14 cellular contexts compared by ENCODE assay signal in genomic region chr6:24504274-24504641, GRCh38. TPM values are rescaled to one million over a fixed set of nuclear protein-coding genes. Genes with fewer than 3 reads are reported as not detected.
DNase-seq lines count a peak whose midpoint lies in the region; ATAC-seq and TF ChIP-seq lines count a peak whose summit lies in the region.
"Had no signal": no experiment of that assay in that cellular context is flagged by ENCODE, and none has a peak within 500 bp of the region (broad histone marks: within the 10 kb centered on the region; RNA-seq: fewer than 3 reads in every experiment).

No MANE protein-coding gene starts in this region.

- H3K36me3 ChIP-seq in Caco-2 (ENCODE audit: control insufficient read depth, insufficient read depth, low read length), result 0 out of 2 replicates have a peak, but pooled peaks cover 2% of the 10 kb centered on the region
- 0 out of 2 replicates have a peak, but pooled peaks cover 6% of the 10 kb centered on the region for H3K36me3 ChIP-seq in PC-3 (ENCODE audit: low read depth, low read length)
- H3K36me3 ChIP-seq in lower lobe of right lung, result peaks cover 6% of the 10 kb centered on the region

- TF ChIP-seq CTCF in Caco-2 (IDR thresholded peaks at IDR 0.05; ENCODE audit: insufficient read depth in 1 of 2, low read depth in 1 of 2, low read length in 1 of 2, severe bottlenecking in 1 of 2, unreplicated experiment in 1 of 2) (no peak), PC-3 (conservative IDR thresholded peaks at IDR 0.05; ENCODE audit: low read depth, low read length) (no peak), lower lobe of right lung (IDR thresholded peaks at IDR 0.05) (no peak)

- H3K4me1 Mint-ChIP-seq in Caco-2 (ENCODE audit: low read depth, unreplicated experiment), result peaks cover 44% of the 10 kb centered on the region

- intact Hi-C loops in Caco-2 (cut with micrococcal nuclease; ENCODE audit: unreplicated experiment) (loop anchor here (1.0 to 10.0 kb wide), 2 partner anchors 163 to 179 kb away; partner anchors contain the start of gene ACOT13), PC-3 (cut with micrococcal nuclease) (no loop called here), lower lobe of right lung (cut with DNase I) (no loop called here)

- BruUV-seq in Caco-2 (replicated peaks; lab: Mats Ljungman, UMichigan) (TSS peak; percentile 78), PC-3 (replicated peaks; lab: Mats Ljungman, UMichigan) (no TSS peak)

- H3K27ac ChIP-seq in PC-3 (ENCODE audit: low read length), result peak overlapping the region; percentile 52
- peak overlapping the region; percentile 54 for H3K27ac ChIP-seq in lower lobe of right lung
- H3K27ac ChIP-seq: C4-2B, HL-60 had no signal

- H2AFZ ChIP-seq in PC-3 (ENCODE audit: low read length), result peak overlapping the region; percentile 44

- H3K79me2 ChIP-seq in PC-3 (ENCODE audit: low read length), result no peaks in the 10 kb centered on the region

- POLR2A ChIA-PET in Caco-2 (lab: Charles Lee), result interaction anchor here (0.8 kb wide), 1 partner anchor 271 kb away, joined by 3 read pairs; no protein-coding TSS in a partner anchor
- POLR2A ChIA-PET in PC-3 (lab: Charles Lee; ENCODE audit: unreplicated experiment), result no interaction called here

- DNase-seq in Caco-2, result no peak
- DNase-seq in PC-3, result peak; percentile 73
- DNase-seq in lower lobe of right lung, result no peak
- no peak for DNase-seq in kidney glomerular epithelial cell (lab: John Stamatoyannopoulos, UW)
- DNase-seq in putamen (ENCODE audit: low spot score), result no peak
- DNase-seq: NCI-H1092 treated with DMSO at 0.1 percent for 48 hours, NCI-H2081 treated with DMSO at 0.1 percent for 48 hours, NCI-H510A had no signal

- no peaks in the 10 kb centered on the region for H3K9me2 ChIP-seq in PC-3 (replicated peaks; ENCODE audit: low read length)

- H3K4me3 Mint-ChIP-seq in Caco-2 (ENCODE audit: unreplicated experiment), result peak overlapping the region; percentile 81

- H3K9me3 ChIP-seq in Caco-2, result no peaks in the 10 kb centered on the region; the same call in 1 of the 2 replicates
- no peaks in the 10 kb centered on the region for H3K9me3 ChIP-seq in PC-3 (ENCODE audit: low read length)
- H3K9me3 ChIP-seq in lower lobe of right lung, result no peaks in the 10 kb centered on the region

- peak overlapping the region; percentile 95 for H3K27ac Mint-ChIP-seq in Caco-2 (ENCODE audit: unreplicated experiment)

- no peaks in the 10 kb centered on the region for H3K27me3 Mint-ChIP-seq in Caco-2 (ENCODE audit: insufficient read depth, unreplicated experiment)

- H3K36me3 Mint-ChIP-seq in Caco-2 (ENCODE audit: insufficient read depth, unreplicated experiment), result peaks cover 45% of the 10 kb centered on the region

- H3K9me3 Mint-ChIP-seq in Caco-2 (ENCODE audit: unreplicated experiment), result peaks cover 14% of the 10 kb centered on the region

- no peak overlapping the region for H3K4me3 ChIP-seq in Caco-2 (ENCODE audit: low read depth, low read length)
- no peak overlapping the region for H3K4me3 ChIP-seq in PC-3 (ENCODE audit: low read length)
- no peak overlapping the region for H3K4me3 ChIP-seq in lower lobe of right lung

- ATAC-seq in PC-3 (peak; percentile 38; the same call in 1 of the 2 replicates), esophagus mucosa (peak; percentile 50), lower lobe of right lung (peak; percentile 37 to 44), HG02938 (IDR thresholded peaks at IDR 0.05; ENCODE audit: unreplicated experiment) (no peak)
- ATAC-seq: Panc1, Right ventricle myocardium inferior had no signal

- CTCF ChIA-PET in Caco-2 (lab: Charles Lee) (interaction anchor here (1.0 to 1.4 kb wide), 2 partner anchors 9 to 17 kb away, joined by 3 to 11 read pairs; partner anchors contain the start of gene ALDH5A1), PC-3 (lab: Charles Lee) (no interaction called here)

- no peaks in the 10 kb centered on the region for H4K20me1 ChIP-seq in PC-3 (ENCODE audit: low read length)

- H3K4me1 ChIP-seq in Caco-2 (peaks cover 39% of the 10 kb centered on the region), PC-3 (ENCODE audit: insufficient read depth, low read length) (peaks cover 13% of the 10 kb centered on the region; the same call in 1 of the 2 replicates), lower lobe of right lung (no peaks in the 10 kb centered on the region)

- H3K27me3 ChIP-seq in Caco-2 (replicated peaks; ENCODE audit: control insufficient read depth, insufficient read depth, low read length) (no peaks in the 10 kb centered on the region), PC-3 (ENCODE audit: low read length) (no peaks in the 10 kb centered on the region), lower lobe of right lung (ENCODE audit: low read depth) (no peaks in the 10 kb centered on the region)

- H3F3A ChIP-seq in PC-3 (ENCODE audit: low read length, unreplicated experiment), result no peaks in the 10 kb centered on the region

- H3K4me2 ChIP-seq in PC-3 (ENCODE audit: low read length), result peak overlapping the region; percentile 38

- H3K9ac ChIP-seq in PC-3 (ENCODE audit: low read length), result no peak overlapping the region

RNA-seq across cellular contexts. Expression of gene ALDH5A1, which starts 9.5 kb away (rescaled TPM):
- total RNA-seq in Caco-2 (2022) (42.4 and 45.3 TPM in 2 replicates), PC-3 (2014; rRNA removed) (11.9 and 12.2 TPM in 2 replicates), esophagus mucosa (13.4 TPM), lower lobe of right lung (13.8 TPM)

RNA-seq across cellular contexts. Expression of gene GPLD1, which starts 14.9 kb away (rescaled TPM):
- total RNA-seq in Caco-2 (2022) (9.0 and 10.1 TPM in 2 replicates), PC-3 (2014; rRNA removed) (1.3 and 3.9 TPM in 2 replicates), esophagus mucosa (1.4 TPM), lower lobe of right lung (3.6 TPM)
